ENCODE assay signal across 11 cellular contexts in genomic region chr12:109433618-109434017, GRCh38. TPM values are rescaled to one million over a fixed set of nuclear protein-coding genes. Genes with fewer than 3 reads are reported as not detected.
A peak's percentile ranks its signal among the peaks of the same experiment; 100 is the strongest.
DNase-seq lines count a peak whose midpoint lies in the region; ATAC-seq and TF ChIP-seq lines count a peak whose summit lies in the region.
"Had no signal": no experiment of that assay in that cellular context is flagged by ENCODE, and none has a peak within 500 bp of the region (broad histone marks: within the 10 kb centered on the region; RNA-seq: fewer than 3 reads in every experiment).

No MANE protein-coding gene starts in this region.

- no peaks in the 10 kb centered on the region for H3K9me2 ChIP-seq in PC-3 (replicated peaks; ENCODE audit: low read length)

- H3K4me3 Mint-ChIP-seq in activated naive CD4-positive, alpha-beta T cell treated with anti-CD3 and anti-CD28 coated beads for 36 hours: no peak overlapping the region
- H3K4me3 Mint-ChIP-seq: brain had no signal

- H3K27me3 ChIP-seq in PC-3 (ENCODE audit: low read length) (no peaks in the 10 kb centered on the region), heart right ventricle (no peaks in the 10 kb centered on the region)

- H3F3A ChIP-seq in PC-3 (ENCODE audit: low read length, unreplicated experiment): no peaks in the 10 kb centered on the region

- peaks cover 4% of the 10 kb centered on the region for H3K4me1 ChIP-seq in PC-3 (ENCODE audit: insufficient read depth, low read length)
- H3K4me1 ChIP-seq in heart right ventricle: peaks cover 0 to 29% (median 12%) of the 10 kb centered on the region in 9 donors

- no peaks in the 10 kb centered on the region for H4K20me1 ChIP-seq in PC-3 (ENCODE audit: low read length)

- no peaks in the 10 kb centered on the region for H3K36me3 ChIP-seq in PC-3 (ENCODE audit: low read depth, low read length)
- no peaks in the 10 kb centered on the region for H3K36me3 ChIP-seq in heart right ventricle

- no peaks in the 10 kb centered on the region for H3K9me3 Mint-ChIP-seq in activated naive CD4-positive, alpha-beta T cell treated with anti-CD3 and anti-CD28 coated beads for 36 hours
- H3K9me3 Mint-ChIP-seq: brain had no signal

- H3K27ac Mint-ChIP-seq in activated naive CD4-positive, alpha-beta T cell treated with anti-CD3 and anti-CD28 coated beads for 36 hours: no peak overlapping the region
- H3K27ac Mint-ChIP-seq: brain had no signal

- H3K36me3 Mint-ChIP-seq in activated naive CD4-positive, alpha-beta T cell treated with anti-CD3 and anti-CD28 coated beads for 36 hours (ENCODE audit: low read depth): no peaks in the 10 kb centered on the region
- H3K36me3 Mint-ChIP-seq: brain had no signal

- no peak overlapping the region for H3K4me2 ChIP-seq in PC-3 (ENCODE audit: low read length)

- H3K4me1 Mint-ChIP-seq in activated naive CD4-positive, alpha-beta T cell treated with anti-CD3 and anti-CD28 coated beads for 36 hours (ENCODE audit: low read depth): peaks cover 10% of the 10 kb centered on the region
- H3K4me1 Mint-ChIP-seq: brain had no signal

- no peak overlapping the region for H3K9ac ChIP-seq in PC-3 (ENCODE audit: low read length)

- intact Hi-C loops in PC-3 (cut with micrococcal nuclease) (loop anchor here (5.0 kb wide), 1 partner anchor 59 kb away; no protein-coding TSS in a partner anchor), heart right ventricle (cut with DNase I) (loop anchor here in 8 of 10 donors (2.0 to 10.0 kb wide), 5 partner anchors 39 to 341 kb away; partner anchors contain the start of genes KCTD10 (in 6 of the 8) and UBE3B (in 6 of the 8)), sciatic nerve (cut with DNase I) (no loop called here)
- intact Hi-C loops in activated naive CD4-positive, alpha-beta T cell treated with anti-CD3 and anti-CD28 coated beads for 36 hours (cut with micrococcal nuclease): loop anchor here (2.0 to 10.0 kb wide), 2 partner anchors 43 to 141 kb away; partner anchors contain the start of genes KCTD10, MMAB, MVK and UBE3B

- H2AFZ ChIP-seq in PC-3 (ENCODE audit: low read length): no peak overlapping the region

- DNase-seq in GM12864 (ENCODE audit: low read depth) (no peak), PC-3 (no peak), heart right ventricle (peak; percentile 19 to 45), sciatic nerve (ENCODE audit: low spot score) (no peak)
- no peak for DNase-seq in activated naive CD4-positive, alpha-beta T cell treated with anti-CD3 and anti-CD28 coated beads for 36 hours
- DNase-seq: NCI-H226 had no signal

- POLR2A ChIA-PET in PC-3 (lab: Charles Lee; ENCODE audit: unreplicated experiment): no interaction called here

- no TSS peak for BruUV-seq in PC-3 (replicated peaks; lab: Mats Ljungman, UMichigan)

- H3K79me2 ChIP-seq in PC-3 (ENCODE audit: low read length): no peaks in the 10 kb centered on the region

- no peak overlapping the region for H3K4me3 ChIP-seq in GM12864 (ENCODE audit: low read depth, low read length)
- no peak overlapping the region for H3K4me3 ChIP-seq in PC-3 (ENCODE audit: low read length)
- H3K4me3 ChIP-seq in heart right ventricle: no peak overlapping the region

- CTCF ChIA-PET in PC-3 (lab: Charles Lee): interaction anchor here (0.5 to 1.5 kb wide), 7 partner anchors 29 to 340 kb away, joined by 3 to 16 read pairs (median 3); no protein-coding TSS in a partner anchor
- CTCF ChIA-PET in activated naive CD4-positive, alpha-beta T cell treated with anti-CD3 and anti-CD28 coated beads for 36 hours (lab: Charles Lee): interaction anchor here (0.7 to 2.3 kb wide), 25 partner anchors 10 to 382 kb away, joined by 3 to 12 read pairs (median 4); partner anchors contain the start of genes KCTD10 and UBE3B

- no peak overlapping the region for H3K27ac ChIP-seq in PC-3 (ENCODE audit: low read length)
- H3K27ac ChIP-seq in heart right ventricle: peak overlapping the region in 7 of 10 donors; percentile 27 to 79 (median 47)

- no peaks in the 10 kb centered on the region for H3K27me3 Mint-ChIP-seq in activated naive CD4-positive, alpha-beta T cell treated with anti-CD3 and anti-CD28 coated beads for 36 hours (ENCODE audit: low read depth)
- H3K27me3 Mint-ChIP-seq: brain had no signal

- H3K9me3 ChIP-seq in PC-3 (ENCODE audit: low read length): no peaks in the 10 kb centered on the region
- no peaks in the 10 kb centered on the region for H3K9me3 ChIP-seq in heart right ventricle

- TF ChIP-seq CTCF in GM12864 (IDR thresholded peaks at IDR 0.05; ENCODE audit: low read depth, low read length, missing control alignments) (peak; percentile 44), PC-3 (conservative IDR thresholded peaks at IDR 0.05; ENCODE audit: low read depth, low read length) (peak; percentile 48; the same call in 1 of the 2 replicates), heart right ventricle (IDR thresholded peaks at IDR 0.05) (peak in 6 of 9 donors; percentile 10 to 44 (median 30))

- 61 to 71% methylated on average over 4 of the region's 4 CpGs for WGBS in heart right ventricle, 2 donors

- ATAC-seq in PC-3 (peak; percentile 21; the same call in 1 of the 2 replicates), heart right ventricle (peak; percentile 30 to 69 (median 58)), sciatic nerve (peak; percentile 63), HG02884 (IDR thresholded peaks at IDR 0.05; ENCODE audit: unreplicated experiment) (no peak), HG02571 (IDR thresholded peaks at IDR 0.05; ENCODE audit: unreplicated experiment) (no peak), GM19328 (IDR thresholded peaks at IDR 0.05; ENCODE audit: unreplicated experiment) (no peak)
- ATAC-seq: activated CD4-positive, CD25-positive, alpha-beta regulatory T cell treated with anti-CD3 and anti-CD28 coated beads, Interleukin-2, amount 50 U/mL, for 24 hours had no signal

RNA-seq across cellular contexts. Expression of gene KCTD10, which starts 43.5 kb away (rescaled TPM):
- 42.3 and 58.1 TPM in 2 replicates for total RNA-seq in PC-3 (2014; rRNA removed)
- 10 to 100 TPM; 21.5 to 64.9 (median 33.8) TPM for total RNA-seq in heart right ventricle
- polyA plus RNA-seq in heart right ventricle: 10 to 100 TPM; 13.6 to 16.6 TPM
- 88.8 TPM for total RNA-seq in sciatic nerve
- 10 to 100 TPM; 31.1 to 33.4 TPM for total RNA-seq in activated naive CD4-positive, alpha-beta T cell treated with anti-CD3 and anti-CD28 coated beads for 36 hours

RNA-seq across cellular contexts. Expression of gene UBE3B, which starts 43.8 kb away (rescaled TPM):
- total RNA-seq in PC-3 (2014; rRNA removed) (25.7 and 35.6 TPM in 2 replicates), heart right ventricle (10 to 100 TPM; 50.9 to 58.8 (median 55.8) TPM), sciatic nerve (40.4 TPM)
- polyA plus RNA-seq in heart right ventricle: 10 to 100 TPM; 13.7 to 17.8 TPM
- total RNA-seq in activated naive CD4-positive, alpha-beta T cell treated with anti-CD3 and anti-CD28 coated beads for 36 hours: 10 to 100 TPM; 26.2 to 26.6 TPM

Comparison
In these comparisons a context has a peak if more than half of its experiments do, and no peak if none do; other contexts are left out.
1. DNase-seq: peak in heart right ventricle (2 of 2); none in GM12864 (single experiment), PC-3 (single experiment), sciatic nerve (single experiment) and activated naive CD4-positive, alpha-beta T cell treated with anti-CD3 and anti-CD28 coated beads for 36 hours (single experiment).
2. ATAC-seq: peak in PC-3 (single experiment), heart right ventricle (8 of 8) and sciatic nerve (single experiment); none in HG02884 (single experiment), HG02571 (single experiment) and GM19328 (single experiment).
3. Peak in every context shown above with its lines, with median percentiles within 50 percentile points of each other: CTCF ChIP-seq.